Comparison of ENCODE assay signal across 8 cellular contexts in genomic region chr2:184597571-184597980, GRCh38. TPM values are rescaled to one million over a fixed set of nuclear protein-coding genes. Genes with fewer than 3 reads are reported as not detected.
DNase-seq lines count a peak whose midpoint lies in the region; ATAC-seq and TF ChIP-seq lines count a peak whose summit lies in the region.

No MANE protein-coding gene starts in this region.

- H3K4me1 Mint-ChIP-seq in stimulated activated naive CD8-positive, alpha-beta T cell treated with anti-CD3 and anti-CD28 coated beads, Interleukin-15, Interleukin-2, amounts not matched to agents 100 ng/mL and 50 ng/mL, for 24 hours (ENCODE audit: low read depth): peaks cover 11% of the 10 kb centered on the region

- no peak for TF ChIP-seq CTCF in GM10266 (IDR thresholded peaks at IDR 0.05; ENCODE audit: control insufficient read depth, insufficient read depth, low read depth, missing control alignments)

- ATAC-seq in HG02763 (IDR thresholded peaks at IDR 0.05; ENCODE audit: unreplicated experiment) (peak; percentile 1), left lobe of liver (peak; percentile 45), HG03439 (IDR thresholded peaks at IDR 0.05; ENCODE audit: unreplicated experiment) (no peak)

- no peaks in the 10 kb centered on the region for H3K36me3 Mint-ChIP-seq in stimulated activated naive CD8-positive, alpha-beta T cell treated with anti-CD3 and anti-CD28 coated beads, Interleukin-15, Interleukin-2, amounts not matched to agents 100 ng/mL and 50 ng/mL, for 24 hours (ENCODE audit: low read depth)

- DNase-seq in GM10266 (ENCODE audit: extremely low spot score): peak; percentile 49
- DNase-seq in RPMI8226: peak; percentile 67
- peak; percentile 41 for DNase-seq in dedifferentiated amniotic fluid mesenchymal stem cell (ENCODE audit: extremely low spot score)
- DNase-seq in left lobe of liver (ENCODE audit: low spot score): no peak
- no peak for DNase-seq in activated naive CD4-positive, alpha-beta T cell (lab: John Stamatoyannopoulos, UW)

- no peak overlapping the region for H3K27ac Mint-ChIP-seq in stimulated activated naive CD8-positive, alpha-beta T cell treated with anti-CD3 and anti-CD28 coated beads, Interleukin-15, Interleukin-2, amounts not matched to agents 100 ng/mL and 50 ng/mL, for 24 hours

- H3K27me3 Mint-ChIP-seq in stimulated activated naive CD8-positive, alpha-beta T cell treated with anti-CD3 and anti-CD28 coated beads, Interleukin-15, Interleukin-2, amounts not matched to agents 100 ng/mL and 50 ng/mL, for 24 hours: peaks cover 53% of the 10 kb centered on the region

- H3K9me3 Mint-ChIP-seq in stimulated activated naive CD8-positive, alpha-beta T cell treated with anti-CD3 and anti-CD28 coated beads, Interleukin-15, Interleukin-2, amounts not matched to agents 100 ng/mL and 50 ng/mL, for 24 hours: no peaks in the 10 kb centered on the region

- peak overlapping the region; percentile 61 for H3K4me3 Mint-ChIP-seq in stimulated activated naive CD8-positive, alpha-beta T cell treated with anti-CD3 and anti-CD28 coated beads, Interleukin-15, Interleukin-2, amounts not matched to agents 100 ng/mL and 50 ng/mL, for 24 hours

RNA-seq across cellular contexts. Expression of gene ZNF804A, which starts 0.8 kb away (rescaled TPM):
- total RNA-seq in left lobe of liver: not detected

Comparison
In these comparisons a context has a peak if more than half of its experiments do, and no peak if none do; other contexts are left out.
1. DNase-seq: peak in GM10266 (single experiment), RPMI8226 (single experiment) and dedifferentiated amniotic fluid mesenchymal stem cell (single experiment); none in left lobe of liver (single experiment) and activated naive CD4-positive, alpha-beta T cell (0 of 4).